1 cellular context compared by ENCODE assay signal in the genomic region with DNA sequence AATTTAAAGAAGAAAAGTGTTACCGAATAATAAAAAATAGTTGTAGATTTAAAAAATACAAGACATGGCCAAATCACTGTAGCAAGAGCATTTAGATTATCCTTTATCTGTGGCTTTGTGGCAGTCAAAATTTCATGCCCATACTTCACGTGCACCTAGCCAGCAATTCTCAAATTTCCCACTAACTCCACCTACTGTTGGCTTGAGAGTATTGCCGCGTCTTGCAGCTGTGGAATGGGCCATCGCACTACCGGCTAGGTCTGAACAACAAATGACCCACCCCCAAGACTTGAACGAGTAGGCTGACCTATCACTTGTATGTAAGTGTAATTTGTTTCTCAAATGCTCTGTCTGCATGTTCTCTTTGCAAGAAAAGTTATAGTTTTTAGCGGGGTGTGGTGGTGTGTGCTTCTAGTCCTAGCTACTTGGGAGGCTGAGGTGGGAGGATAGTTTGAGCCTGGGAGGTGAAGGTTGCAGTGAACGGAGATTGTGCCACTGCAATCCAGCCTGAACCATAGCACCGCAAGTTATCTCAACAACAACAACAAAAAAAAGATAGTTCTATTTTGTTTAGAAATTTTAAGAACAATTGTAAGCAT.
TF ChIP-seq lines count a peak whose summit lies in the region.

No MANE protein-coding gene starts in this region.

TF ChIP-seq in H1, 55 proteins besides CTCF, POLR2A, EP300 and RAD21:
- TF ChIP-seq MAX (IDR thresholded peaks at IDR 0.05) (peak; percentile 52; the same call in 1 of the 2 replicates), EZH2 (IDR thresholded peaks at IDR 0.05; ENCODE audit: low read depth, low read length, severe bottlenecking) (no peak), JUND (IDR thresholded peaks at IDR 0.05; ENCODE audit: low read length) (peak; percentile 52; the same call in 1 of the 2 replicates)
